11 cellular contexts compared by ENCODE assay signal in the genomic region with DNA sequence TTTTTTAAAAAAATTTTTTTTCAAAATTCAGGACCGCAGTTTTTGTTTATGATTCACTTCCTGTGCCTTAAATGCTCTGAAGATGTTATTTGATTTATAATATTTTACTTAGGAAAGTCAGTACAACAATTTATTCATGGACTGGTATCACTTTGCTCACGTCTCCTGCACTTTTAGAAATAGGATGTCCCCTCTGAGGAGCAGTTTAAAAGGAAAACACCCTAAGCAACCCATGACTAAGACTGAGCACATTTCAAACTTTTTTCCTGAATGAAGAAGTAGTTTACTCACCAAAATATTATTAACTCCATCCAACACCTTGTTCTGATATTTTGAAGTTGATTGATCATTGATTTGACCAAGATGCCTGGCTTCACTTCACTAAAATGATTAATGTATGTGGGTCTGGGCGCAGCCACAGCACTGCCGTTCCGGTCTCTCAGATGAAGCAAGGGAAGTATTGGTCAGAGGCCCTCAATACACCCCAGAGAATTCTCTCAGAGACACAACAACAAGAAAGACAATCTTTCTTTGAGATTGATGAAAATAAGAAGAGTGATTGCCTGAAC.
"Had no signal": no experiment of that assay in that cellular context is flagged by ENCODE, and none has a peak within 500 bp of the region (broad histone marks: within the 10 kb centered on the region; RNA-seq: fewer than 3 reads in every experiment).

No MANE protein-coding gene starts in this region.

- H3K9ac ChIP-seq: neural progenitor cell had no signal

- H2AFZ ChIP-seq: hepatocyte had no signal

- H3K4me1 ChIP-seq: transverse colon, vagina had no signal

- ATAC-seq: left lobe of liver; stimulated activated effector memory CD8-positive, alpha-beta T cell treated with anti-CD3 and anti-CD28 coated beads, Interleukin-12 subunit alpha, Interleukin-12 subunit beta, amount 100 ng/mL, for 72 hours had no signal

- DNase-seq: activated CD4-positive, alpha-beta T cell treated with anti-CD3 and anti-CD28 coated beads, Interleukin-2, amount 10 ng/mL, durations not matched to agents 24 days and 14 days; activated CD4-positive, CD25-positive, alpha-beta regulatory T cell; activated gamma-delta T cell treated with Interleukin-2 at 50 U/mL for 16 hours; aorta; transverse colon had no signal

- H3K36me3 ChIP-seq: neural progenitor cell, transverse colon, vagina had no signal

- H3K79me2 ChIP-seq: hepatocyte had no signal

- H3K4me3 ChIP-seq: hepatocyte, neural progenitor cell, transverse colon, vagina had no signal

- FAIRE-seq: bronchial epithelial cell had no signal

- H3K27ac ChIP-seq: hepatocyte, neural progenitor cell, transverse colon, vagina had no signal

- H3K9me3 ChIP-seq: transverse colon, vagina had no signal

- H3K27me3 ChIP-seq: hepatocyte, neural progenitor cell, transverse colon, vagina had no signal

- H3K4me2 ChIP-seq: hepatocyte, neural progenitor cell had no signal
